ENCODE assay signal across 2 cellular contexts in the genomic region with DNA sequence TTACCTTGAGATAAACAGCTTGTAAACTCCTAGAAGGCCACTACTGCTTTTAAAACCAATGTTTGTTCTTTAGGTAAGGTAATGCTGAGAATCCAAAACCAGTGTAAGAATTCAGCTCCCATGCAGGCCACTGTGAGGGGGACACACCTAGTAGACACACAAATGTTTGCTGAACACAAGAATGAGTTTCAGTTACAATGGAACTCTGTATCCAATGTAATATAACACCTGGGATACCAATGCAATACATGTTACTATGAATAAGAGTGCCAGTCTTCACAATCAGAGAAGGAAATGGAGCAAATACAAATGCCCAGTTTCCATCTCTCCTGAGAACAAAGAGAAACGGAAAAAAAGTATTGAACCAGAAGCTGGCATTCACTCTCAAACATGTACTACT.
TF ChIP-seq lines count a peak whose summit lies in the region.

No MANE protein-coding gene starts in this region.

TF ChIP-seq in IMR-90, 13 proteins besides CTCF, POLR2A, EP300 and RAD21 (continued from another document):
- TF ChIP-seq RCOR1 (IDR thresholded peaks at IDR 0.05; ENCODE audit: insufficient replicate concordance, low read length) (no peak), CHD1 (IDR thresholded peaks at IDR 0.05; ENCODE audit: low read depth, low read length) (no peak), NFE2L2 (IDR thresholded peaks at IDR 0.05; ENCODE audit: low read depth, low read length) (no peak), MAFK (IDR thresholded peaks at IDR 0.05; ENCODE audit: low read depth, low read length) (no peak), USF2 (IDR thresholded peaks at IDR 0.05; ENCODE audit: low read depth, low read length) (no peak), SMC3 (IDR thresholded peaks at IDR 0.05; ENCODE audit: low read depth, low read length) (no peak), BHLHE40 (IDR thresholded peaks at IDR 0.05; ENCODE audit: low read depth, low read length) (no peak), MXI1 (IDR thresholded peaks at IDR 0.05; ENCODE audit: borderline replicate concordance, low read depth, low read length) (no peak), RFX5 (IDR thresholded peaks at IDR 0.05; ENCODE audit: low read depth, low read length) (no peak)
- TF ChIP-seq, protein P1, sequence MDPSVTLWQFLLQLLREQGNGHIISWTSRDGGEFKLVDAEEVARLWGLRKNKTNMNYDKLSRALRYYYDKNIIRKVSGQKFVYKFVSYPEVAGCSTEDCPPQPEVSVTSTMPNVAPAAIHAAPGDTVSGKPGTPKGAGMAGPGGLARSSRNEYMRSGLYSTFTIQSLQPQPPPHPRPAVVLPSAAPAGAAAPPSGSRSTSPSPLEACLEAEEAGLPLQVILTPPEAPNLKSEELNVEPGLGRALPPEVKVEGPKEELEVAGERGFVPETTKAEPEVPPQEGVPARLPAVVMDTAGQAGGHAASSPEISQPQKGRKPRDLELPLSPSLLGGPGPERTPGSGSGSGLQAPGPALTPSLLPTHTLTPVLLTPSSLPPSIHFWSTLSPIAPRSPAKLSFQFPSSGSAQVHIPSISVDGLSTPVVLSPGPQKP (IDR thresholded peaks at IDR 0.05; ENCODE audit: borderline replicate concordance, low read depth, low read length): no peak

TF ChIP-seq in endothelial cell of umbilical vein, 7 proteins besides CTCF, POLR2A, EP300 and RAD21 (continued from another document):
- TF ChIP-seq POLR2AphosphoS5 (IDR thresholded peaks at IDR 0.05; ENCODE audit: insufficient read depth, low read depth, low read length) (no peak), GATA2 (IDR thresholded peaks at IDR 0.05; ENCODE audit: insufficient read depth, insufficient read length, low read depth, low read length) (no peak), JUN (IDR thresholded peaks at IDR 0.05; ENCODE audit: borderline replicate concordance, insufficient read depth, insufficient read length, low read depth) (no peak), FOS (IDR thresholded peaks at IDR 0.05; ENCODE audit: borderline replicate concordance, insufficient read depth, low read length) (no peak), MYC (IDR thresholded peaks at IDR 0.05; ENCODE audit: low read depth, low read length) (no peak), EZH2 (IDR thresholded peaks at IDR 0.05; ENCODE audit: borderline replicate concordance, low read depth, low read length, severe bottlenecking) (no peak)
